Comparison of ENCODE assay signal across 1 cellular context in the genomic region with DNA sequence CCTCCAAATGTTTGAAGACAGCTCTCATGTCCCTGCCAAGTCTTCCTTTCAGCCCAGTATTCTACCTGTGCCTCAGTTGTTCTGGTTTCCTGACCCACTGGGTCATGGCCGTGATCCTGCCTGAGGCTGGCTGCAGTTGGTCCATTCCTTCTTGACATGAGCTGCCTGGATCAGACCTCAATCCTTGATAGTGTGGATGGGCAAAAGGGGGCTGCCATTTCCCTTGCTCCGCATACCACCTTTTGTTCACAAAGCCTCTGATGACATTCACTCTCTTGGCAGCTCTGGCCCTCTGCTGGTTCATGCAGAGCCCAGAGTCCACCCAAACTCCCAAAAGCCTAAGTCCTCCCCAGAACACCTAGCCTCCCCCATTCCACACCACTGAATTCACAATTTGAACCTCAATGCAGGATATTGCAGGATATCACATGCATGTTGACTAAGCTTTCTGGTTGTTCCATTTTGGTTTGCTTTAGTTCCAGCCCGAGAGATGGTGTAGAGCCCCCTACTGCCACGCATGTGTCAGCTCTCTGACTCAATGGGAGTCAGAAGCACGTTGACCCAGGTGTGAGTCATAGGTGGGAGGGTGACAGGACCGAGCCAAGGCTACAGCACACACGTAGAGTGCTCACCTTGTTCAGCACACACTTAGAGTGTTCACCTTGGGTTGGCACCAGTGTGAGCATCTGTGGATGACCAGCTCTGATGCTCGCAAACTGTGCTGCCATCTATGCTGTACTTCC.
TF ChIP-seq lines count a peak whose summit lies in the region.

No MANE protein-coding gene starts in this region.

TF ChIP-seq in K562, 482 proteins besides CTCF, POLR2A, EP300 and RAD21 (continues in another document):
- TF ChIP-seq, protein P1, sequence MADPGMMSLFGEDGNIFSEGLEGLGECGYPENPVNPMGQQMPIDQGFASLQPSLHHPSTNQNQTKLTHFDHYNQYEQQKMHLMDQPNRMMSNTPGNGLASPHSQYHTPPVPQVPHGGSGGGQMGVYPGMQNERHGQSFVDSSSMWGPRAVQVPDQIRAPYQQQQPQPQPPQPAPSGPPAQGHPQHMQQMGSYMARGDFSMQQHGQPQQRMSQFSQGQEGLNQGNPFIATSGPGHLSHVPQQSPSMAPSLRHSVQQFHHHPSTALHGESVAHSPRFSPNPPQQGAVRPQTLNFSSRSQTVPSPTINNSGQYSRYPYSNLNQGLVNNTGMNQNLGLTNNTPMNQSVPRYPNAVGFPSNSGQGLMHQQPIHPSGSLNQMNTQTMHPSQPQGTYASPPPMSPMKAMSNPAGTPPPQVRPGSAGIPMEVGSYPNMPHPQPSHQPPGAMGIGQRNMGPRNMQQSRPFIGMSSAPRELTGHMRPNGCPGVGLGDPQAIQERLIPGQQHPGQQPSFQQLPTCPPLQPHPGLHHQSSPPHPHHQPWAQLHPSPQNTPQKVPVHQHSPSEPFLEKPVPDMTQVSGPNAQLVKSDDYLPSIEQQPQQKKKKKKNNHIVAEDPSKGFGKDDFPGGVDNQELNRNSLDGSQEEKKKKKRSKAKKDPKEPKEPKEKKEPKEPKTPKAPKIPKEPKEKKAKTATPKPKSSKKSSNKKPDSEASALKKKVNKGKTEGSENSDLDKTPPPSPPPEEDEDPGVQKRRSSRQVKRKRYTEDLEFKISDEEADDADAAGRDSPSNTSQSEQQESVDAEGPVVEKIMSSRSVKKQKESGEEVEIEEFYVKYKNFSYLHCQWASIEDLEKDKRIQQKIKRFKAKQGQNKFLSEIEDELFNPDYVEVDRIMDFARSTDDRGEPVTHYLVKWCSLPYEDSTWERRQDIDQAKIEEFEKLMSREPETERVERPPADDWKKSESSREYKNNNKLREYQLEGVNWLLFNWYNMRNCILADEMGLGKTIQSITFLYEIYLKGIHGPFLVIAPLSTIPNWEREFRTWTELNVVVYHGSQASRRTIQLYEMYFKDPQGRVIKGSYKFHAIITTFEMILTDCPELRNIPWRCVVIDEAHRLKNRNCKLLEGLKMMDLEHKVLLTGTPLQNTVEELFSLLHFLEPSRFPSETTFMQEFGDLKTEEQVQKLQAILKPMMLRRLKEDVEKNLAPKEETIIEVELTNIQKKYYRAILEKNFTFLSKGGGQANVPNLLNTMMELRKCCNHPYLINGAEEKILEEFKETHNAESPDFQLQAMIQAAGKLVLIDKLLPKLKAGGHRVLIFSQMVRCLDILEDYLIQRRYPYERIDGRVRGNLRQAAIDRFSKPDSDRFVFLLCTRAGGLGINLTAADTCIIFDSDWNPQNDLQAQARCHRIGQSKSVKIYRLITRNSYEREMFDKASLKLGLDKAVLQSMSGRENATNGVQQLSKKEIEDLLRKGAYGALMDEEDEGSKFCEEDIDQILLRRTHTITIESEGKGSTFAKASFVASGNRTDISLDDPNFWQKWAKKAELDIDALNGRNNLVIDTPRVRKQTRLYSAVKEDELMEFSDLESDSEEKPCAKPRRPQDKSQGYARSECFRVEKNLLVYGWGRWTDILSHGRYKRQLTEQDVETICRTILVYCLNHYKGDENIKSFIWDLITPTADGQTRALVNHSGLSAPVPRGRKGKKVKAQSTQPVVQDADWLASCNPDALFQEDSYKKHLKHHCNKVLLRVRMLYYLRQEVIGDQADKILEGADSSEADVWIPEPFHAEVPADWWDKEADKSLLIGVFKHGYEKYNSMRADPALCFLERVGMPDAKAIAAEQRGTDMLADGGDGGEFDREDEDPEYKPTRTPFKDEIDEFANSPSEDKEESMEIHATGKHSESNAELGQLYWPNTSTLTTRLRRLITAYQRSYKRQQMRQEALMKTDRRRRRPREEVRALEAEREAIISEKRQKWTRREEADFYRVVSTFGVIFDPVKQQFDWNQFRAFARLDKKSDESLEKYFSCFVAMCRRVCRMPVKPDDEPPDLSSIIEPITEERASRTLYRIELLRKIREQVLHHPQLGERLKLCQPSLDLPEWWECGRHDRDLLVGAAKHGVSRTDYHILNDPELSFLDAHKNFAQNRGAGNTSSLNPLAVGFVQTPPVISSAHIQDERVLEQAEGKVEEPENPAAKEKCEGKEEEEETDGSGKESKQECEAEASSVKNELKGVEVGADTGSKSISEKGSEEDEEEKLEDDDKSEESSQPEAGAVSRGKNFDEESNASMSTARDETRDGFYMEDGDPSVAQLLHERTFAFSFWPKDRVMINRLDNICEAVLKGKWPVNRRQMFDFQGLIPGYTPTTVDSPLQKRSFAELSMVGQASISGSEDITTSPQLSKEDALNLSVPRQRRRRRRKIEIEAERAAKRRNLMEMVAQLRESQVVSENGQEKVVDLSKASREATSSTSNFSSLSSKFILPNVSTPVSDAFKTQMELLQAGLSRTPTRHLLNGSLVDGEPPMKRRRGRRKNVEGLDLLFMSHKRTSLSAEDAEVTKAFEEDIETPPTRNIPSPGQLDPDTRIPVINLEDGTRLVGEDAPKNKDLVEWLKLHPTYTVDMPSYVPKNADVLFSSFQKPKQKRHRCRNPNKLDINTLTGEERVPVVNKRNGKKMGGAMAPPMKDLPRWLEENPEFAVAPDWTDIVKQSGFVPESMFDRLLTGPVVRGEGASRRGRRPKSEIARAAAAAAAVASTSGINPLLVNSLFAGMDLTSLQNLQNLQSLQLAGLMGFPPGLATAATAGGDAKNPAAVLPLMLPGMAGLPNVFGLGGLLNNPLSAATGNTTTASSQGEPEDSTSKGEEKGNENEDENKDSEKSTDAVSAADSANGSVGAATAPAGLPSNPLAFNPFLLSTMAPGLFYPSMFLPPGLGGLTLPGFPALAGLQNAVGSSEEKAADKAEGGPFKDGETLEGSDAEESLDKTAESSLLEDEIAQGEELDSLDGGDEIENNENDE (IDR thresholded peaks at IDR 0.05; ENCODE audit: low read depth, low read length), result no peak
- TF ChIP-seq GABPA (tag; conservative IDR thresholded peaks at IDR 0.05; ENCODE audit: low read depth) (no peak), CSDE1 (IDR thresholded peaks at IDR 0.05) (no peak), SRSF9 (IDR thresholded peaks at IDR 0.05; ENCODE audit: borderline replicate concordance, low read depth, low read length) (no peak), HIVEP1 (CRISPR knock-in tag; IDR thresholded peaks at IDR 0.05) (no peak), ZNF175 (CRISPR knock-in tag; IDR thresholded peaks at IDR 0.05; ENCODE audit: low read depth) (0 out of 2 replicates have a peak, but pooled peaks have one; percentile 52), MYBL2 (IDR thresholded peaks at IDR 0.05; ENCODE audit: low read depth) (no peak), MYBL2 (CRISPR knock-in tag; IDR thresholded peaks at IDR 0.05; ENCODE audit: borderline replicate concordance) (no peak), EP400 (IDR thresholded peaks at IDR 0.05) (no peak), ZFPM2 (CRISPR knock-in tag; IDR thresholded peaks at IDR 0.05) (no peak), FOSL1 (tag; conservative IDR thresholded peaks at IDR 0.05) (peak; percentile 74), MEF2A (IDR thresholded peaks at IDR 0.05; ENCODE audit: control insufficient read depth, low read depth, low read length) (no peak), NFATC3 (IDR thresholded peaks at IDR 0.05) (no peak), PCBP1 (IDR thresholded peaks at IDR 0.05; ENCODE audit: low read depth, low read length, poor library complexity, severe bottlenecking) (no peak), NR2C1 (IDR thresholded peaks at IDR 0.05) (no peak), NR2C1 (tag; IDR thresholded peaks at IDR 0.05) (peak; percentile 44; the same call in 1 of the 2 replicates), JUND (IDR thresholded peaks at IDR 0.05; ENCODE audit: borderline replicate concordance, low read depth, low read length) (peak; percentile 72; the same call in 1 of the 2 replicates), JUND (tag; IDR thresholded peaks at IDR 0.05; ENCODE audit: borderline replicate concordance, low read depth, low read length) (peak; percentile 70; the same call in 2 of the 3 replicates), HMG20A (CRISPR knock-in tag; conservative IDR thresholded peaks at IDR 0.05) (no peak), CREM (IDR thresholded peaks at IDR 0.05; ENCODE audit: low read depth) (peak; percentile 36; the same call in 1 of the 2 replicates), RBFOX2 (IDR thresholded peaks at IDR 0.05; ENCODE audit: low read depth, low read length) (no peak), NEUROD1 (IDR thresholded peaks at IDR 0.05; ENCODE audit: borderline replicate concordance, low read depth, low read length, partially characterized antibody) (no peak), BRD9 (IDR thresholded peaks at IDR 0.05; ENCODE audit: low read depth, partially characterized antibody) (no peak), JUNB (CRISPR knock-in tag; conservative IDR thresholded peaks at IDR 0.05) (no peak), NRF1 (conservative IDR thresholded peaks at IDR 0.05 in 1 of 2, IDR thresholded peaks at IDR 0.05 in 1 of 2) (peak; percentile 53 to 64; a peak in 3 of 4 replicates), HNRNPLL (IDR thresholded peaks at IDR 0.05; ENCODE audit: low read depth, low read length, poor library complexity, severe bottlenecking) (no peak), ZNF316 (IDR thresholded peaks at IDR 0.05) (no peak), RBM39 (optimal IDR thresholded peaks at IDR 0.05; ENCODE audit: low read depth, low read length) (no peak), RCOR1 (IDR thresholded peaks at IDR 0.05; ENCODE audit: borderline replicate concordance in 1 of 2, low read depth in 2 of 2, low read length in 2 of 2) (no peak), HMG20B (CRISPR knock-in tag; IDR thresholded peaks at IDR 0.05) (no peak), TAF9B (IDR thresholded peaks at IDR 0.05; ENCODE audit: partially characterized antibody) (no peak), NCOA6 (IDR thresholded peaks at IDR 0.05) (no peak)
- TF ChIP-seq, protein P2, sequence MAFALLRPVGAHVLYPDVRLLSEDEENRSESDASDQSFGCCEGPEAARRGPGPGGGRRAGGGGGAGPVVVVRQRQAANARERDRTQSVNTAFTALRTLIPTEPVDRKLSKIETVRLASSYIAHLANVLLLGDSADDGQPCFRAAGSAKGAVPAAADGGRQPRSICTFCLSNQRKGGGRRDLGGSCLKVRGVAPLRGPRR (CRISPR knock-in tag; IDR thresholded peaks at IDR 0.05), result no peak
- TF ChIP-seq, protein P3, sequence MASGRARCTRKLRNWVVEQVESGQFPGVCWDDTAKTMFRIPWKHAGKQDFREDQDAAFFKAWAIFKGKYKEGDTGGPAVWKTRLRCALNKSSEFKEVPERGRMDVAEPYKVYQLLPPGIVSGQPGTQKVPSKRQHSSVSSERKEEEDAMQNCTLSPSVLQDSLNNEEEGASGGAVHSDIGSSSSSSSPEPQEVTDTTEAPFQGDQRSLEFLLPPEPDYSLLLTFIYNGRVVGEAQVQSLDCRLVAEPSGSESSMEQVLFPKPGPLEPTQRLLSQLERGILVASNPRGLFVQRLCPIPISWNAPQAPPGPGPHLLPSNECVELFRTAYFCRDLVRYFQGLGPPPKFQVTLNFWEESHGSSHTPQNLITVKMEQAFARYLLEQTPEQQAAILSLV (tag; IDR thresholded peaks at IDR 0.05), result no peak
- TF ChIP-seq, protein P4, sequence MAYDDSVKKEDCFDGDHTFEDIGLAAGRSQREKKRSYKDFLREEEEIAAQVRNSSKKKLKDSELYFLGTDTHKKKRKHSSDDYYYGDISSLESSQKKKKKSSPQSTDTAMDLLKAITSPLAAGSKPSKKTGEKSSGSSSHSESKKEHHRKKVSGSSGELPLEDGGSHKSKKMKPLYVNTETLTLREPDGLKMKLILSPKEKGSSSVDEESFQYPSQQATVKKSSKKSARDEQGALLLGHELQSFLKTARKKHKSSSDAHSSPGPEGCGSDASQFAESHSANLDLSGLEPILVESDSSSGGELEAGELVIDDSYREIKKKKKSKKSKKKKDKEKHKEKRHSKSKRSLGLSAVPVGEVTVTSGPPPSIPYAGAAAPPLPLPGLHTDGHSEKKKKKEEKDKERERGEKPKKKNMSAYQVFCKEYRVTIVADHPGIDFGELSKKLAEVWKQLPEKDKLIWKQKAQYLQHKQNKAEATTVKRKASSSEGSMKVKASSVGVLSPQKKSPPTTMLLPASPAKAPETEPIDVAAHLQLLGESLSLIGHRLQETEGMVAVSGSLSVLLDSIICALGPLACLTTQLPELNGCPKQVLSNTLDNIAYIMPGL (CRISPR knock-in tag; IDR thresholded peaks at IDR 0.05), result no peak
- TF ChIP-seq, protein P5, sequence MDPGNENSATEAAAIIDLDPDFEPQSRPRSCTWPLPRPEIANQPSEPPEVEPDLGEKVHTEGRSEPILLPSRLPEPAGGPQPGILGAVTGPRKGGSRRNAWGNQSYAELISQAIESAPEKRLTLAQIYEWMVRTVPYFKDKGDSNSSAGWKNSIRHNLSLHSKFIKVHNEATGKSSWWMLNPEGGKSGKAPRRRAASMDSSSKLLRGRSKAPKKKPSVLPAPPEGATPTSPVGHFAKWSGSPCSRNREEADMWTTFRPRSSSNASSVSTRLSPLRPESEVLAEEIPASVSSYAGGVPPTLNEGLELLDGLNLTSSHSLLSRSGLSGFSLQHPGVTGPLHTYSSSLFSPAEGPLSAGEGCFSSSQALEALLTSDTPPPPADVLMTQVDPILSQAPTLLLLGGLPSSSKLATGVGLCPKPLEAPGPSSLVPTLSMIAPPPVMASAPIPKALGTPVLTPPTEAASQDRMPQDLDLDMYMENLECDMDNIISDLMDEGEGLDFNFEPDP (CRISPR knock-in tag; IDR thresholded peaks at IDR 0.05), result no peak
- TF ChIP-seq, protein P6, sequence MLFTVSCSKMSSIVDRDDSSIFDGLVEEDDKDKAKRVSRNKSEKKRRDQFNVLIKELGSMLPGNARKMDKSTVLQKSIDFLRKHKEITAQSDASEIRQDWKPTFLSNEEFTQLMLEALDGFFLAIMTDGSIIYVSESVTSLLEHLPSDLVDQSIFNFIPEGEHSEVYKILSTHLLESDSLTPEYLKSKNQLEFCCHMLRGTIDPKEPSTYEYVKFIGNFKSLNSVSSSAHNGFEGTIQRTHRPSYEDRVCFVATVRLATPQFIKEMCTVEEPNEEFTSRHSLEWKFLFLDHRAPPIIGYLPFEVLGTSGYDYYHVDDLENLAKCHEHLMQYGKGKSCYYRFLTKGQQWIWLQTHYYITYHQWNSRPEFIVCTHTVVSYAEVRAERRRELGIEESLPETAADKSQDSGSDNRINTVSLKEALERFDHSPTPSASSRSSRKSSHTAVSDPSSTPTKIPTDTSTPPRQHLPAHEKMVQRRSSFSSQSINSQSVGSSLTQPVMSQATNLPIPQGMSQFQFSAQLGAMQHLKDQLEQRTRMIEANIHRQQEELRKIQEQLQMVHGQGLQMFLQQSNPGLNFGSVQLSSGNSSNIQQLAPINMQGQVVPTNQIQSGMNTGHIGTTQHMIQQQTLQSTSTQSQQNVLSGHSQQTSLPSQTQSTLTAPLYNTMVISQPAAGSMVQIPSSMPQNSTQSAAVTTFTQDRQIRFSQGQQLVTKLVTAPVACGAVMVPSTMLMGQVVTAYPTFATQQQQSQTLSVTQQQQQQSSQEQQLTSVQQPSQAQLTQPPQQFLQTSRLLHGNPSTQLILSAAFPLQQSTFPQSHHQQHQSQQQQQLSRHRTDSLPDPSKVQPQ (CRISPR knock-in tag; IDR thresholded peaks at IDR 0.05; ENCODE audit: borderline replicate concordance), result no peak
- TF ChIP-seq, protein P7, sequence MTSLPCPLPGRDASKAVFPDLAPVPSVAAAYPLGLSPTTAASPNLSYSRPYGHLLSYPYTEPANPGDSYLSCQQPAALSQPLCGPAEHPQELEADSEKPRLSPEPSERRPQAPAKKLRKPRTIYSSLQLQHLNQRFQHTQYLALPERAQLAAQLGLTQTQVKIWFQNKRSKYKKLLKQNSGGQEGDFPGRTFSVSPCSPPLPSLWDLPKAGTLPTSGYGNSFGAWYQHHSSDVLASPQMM (CRISPR knock-in tag; IDR thresholded peaks at IDR 0.05), result no peak
- TF ChIP-seq, protein P8, sequence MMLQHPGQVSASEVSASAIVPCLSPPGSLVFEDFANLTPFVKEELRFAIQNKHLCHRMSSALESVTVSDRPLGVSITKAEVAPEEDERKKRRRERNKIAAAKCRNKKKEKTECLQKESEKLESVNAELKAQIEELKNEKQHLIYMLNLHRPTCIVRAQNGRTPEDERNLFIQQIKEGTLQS (IDR thresholded peaks at IDR 0.05), result peak; percentile 84
- TF ChIP-seq, protein P8 (CRISPR knock-in tag; conservative IDR thresholded peaks at IDR 0.05), result no peak
